Comparison of ENCODE assay signal across 15 cellular contexts in the genomic region with DNA sequence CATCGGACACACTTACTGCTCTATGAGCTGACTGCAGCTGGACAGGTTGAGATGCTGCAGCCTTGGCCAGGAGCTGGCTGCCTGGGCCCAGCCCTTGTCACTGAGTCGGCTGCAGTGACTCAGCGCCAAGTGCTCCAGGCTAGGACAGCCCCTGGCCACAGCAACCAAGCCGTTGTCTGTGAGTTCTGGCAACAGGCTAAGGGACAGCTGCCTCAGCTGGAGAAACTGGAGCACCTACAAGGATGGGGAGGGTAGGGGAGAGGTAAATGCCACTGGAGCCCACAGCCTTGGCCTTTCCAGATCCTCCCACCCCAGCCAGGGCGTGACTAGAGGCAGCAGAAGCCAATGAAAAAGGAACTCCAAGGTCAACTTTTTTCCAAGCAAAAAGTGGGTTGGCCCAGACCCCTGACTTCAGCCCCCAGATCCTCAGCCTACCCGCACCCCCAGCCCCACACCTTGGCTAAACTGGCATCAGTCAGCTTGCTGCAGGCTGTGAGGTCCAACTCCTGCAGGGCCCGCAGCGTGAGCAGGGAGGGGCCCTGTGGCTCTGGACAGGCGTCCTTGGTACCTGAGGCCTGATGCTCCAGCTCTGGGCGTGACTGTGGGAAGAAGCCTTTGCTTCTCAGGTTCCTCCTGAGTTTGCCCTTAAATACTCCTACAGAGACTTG. TPM values are rescaled to one million over a fixed set of nuclear protein-coding genes. Genes with fewer than 3 reads are reported as not detected.
DNase-seq lines count a peak whose midpoint lies in the region; ATAC-seq and TF ChIP-seq lines count a peak whose summit lies in the region.
"Had no signal": no experiment of that assay in that cellular context is flagged by ENCODE, and none has a peak within 500 bp of the region (broad histone marks: within the 10 kb centered on the region; RNA-seq: fewer than 3 reads in every experiment).

No MANE protein-coding gene starts in this region.

- 66% methylated on average over 6 of the region's 10 CpGs for WGBS in mammary epithelial cell (ENCODE audit: low coverage, missing lambda C conversion rate)
- no CpG with 5 or more reads among the region's 10 CpGs for WGBS in neuronal stem cell (ENCODE audit: extremely low coverage in 2 of 2, insufficient read length in 2 of 2, insufficient replicate concordance in 1 of 2), 2 donors
- WGBS in lower leg skin, 2 donors: 63 to 77% methylated on average over 8 to 10 of the region's 10 CpGs

- H3K27ac ChIP-seq in mammary epithelial cell (ENCODE audit: insufficient read depth, low read depth, low read length) (no peak overlapping the region), neuronal stem cell (replicated peaks; ENCODE audit: low read length) (no peak overlapping the region)
- H3K27ac ChIP-seq: ascending aorta had no signal

- H3K79me2 ChIP-seq in mammary epithelial cell (ENCODE audit: insufficient read depth, low read length): no peaks in the 10 kb centered on the region

- H3K9me3 ChIP-seq in mammary epithelial cell (replicated peaks; ENCODE audit: insufficient read depth, low read length): no peaks in the 10 kb centered on the region
- no peaks in the 10 kb centered on the region for H3K9me3 ChIP-seq in neuronal stem cell (replicated peaks in 1 of 2; ENCODE audit: control insufficient read depth in 2 of 2, insufficient read depth in 1 of 2, low read depth in 1 of 2, low read length in 2 of 2)
- H3K9me3 ChIP-seq: ascending aorta had no signal

- H3K27me3 Mint-ChIP-seq in mesothelial cell of epicardium (ENCODE audit: low read depth): no peaks in the 10 kb centered on the region
- H3K27me3 Mint-ChIP-seq: effector memory CD8-positive, alpha-beta T cell had no signal

- no peak overlapping the region for H3K27ac Mint-ChIP-seq in mesothelial cell of epicardium

- no peak overlapping the region for H3K9ac ChIP-seq in mammary epithelial cell (ENCODE audit: insufficient read depth, low read length)
- peak overlapping the region; percentile 84 for H3K9ac ChIP-seq in neuronal stem cell (ENCODE audit: low read depth, low read length, poor library complexity)

- no peaks in the 10 kb centered on the region for H3K9me3 Mint-ChIP-seq in mesothelial cell of epicardium
- H3K9me3 Mint-ChIP-seq: effector memory CD8-positive, alpha-beta T cell had no signal

- peak overlapping the region; percentile 93 for H3K23ac ChIP-seq in neuronal stem cell (ENCODE audit: low read depth, low read length, poor library complexity)

- H3K4me1 Mint-ChIP-seq in mesothelial cell of epicardium: no peaks in the 10 kb centered on the region

- in situ Hi-C loops in mammary epithelial cell (cut with MboI; ENCODE audit: low sequenced_read_pairs in 2 of 2): no loop called here

- H3K4ac ChIP-seq in neuronal stem cell (ENCODE audit: low read length): peak overlapping the region; percentile 93

- peak overlapping the region; percentile 54 for H2BK15ac ChIP-seq in neuronal stem cell (ENCODE audit: low read length)

- H3K4me2 ChIP-seq in mammary epithelial cell (ENCODE audit: insufficient read depth, low read depth, low read length): peak overlapping the region; percentile 59
- H3K4me2 ChIP-seq in neuronal stem cell (ENCODE audit: insufficient read depth, low read length, poor library complexity, severe bottlenecking): no peak overlapping the region

- H3K4me3 Mint-ChIP-seq in mesothelial cell of epicardium: no peak overlapping the region
- H3K4me3 Mint-ChIP-seq: effector memory CD8-positive, alpha-beta T cell had no signal

- H4K8ac ChIP-seq in neuronal stem cell (ENCODE audit: low read depth, low read length): no peak overlapping the region

- no peaks in the 10 kb centered on the region for H3K36me3 Mint-ChIP-seq in mesothelial cell of epicardium

- H3K79me1 ChIP-seq in neuronal stem cell (ENCODE audit: low read depth, low read length): no peaks in the 10 kb centered on the region

- peak overlapping the region; percentile 47 for H2BK120ac ChIP-seq in neuronal stem cell (ENCODE audit: low read depth, low read length)

- peak; percentile 84 for DNase-seq in ELR (ENCODE audit: low read depth)
- peak; percentile 64 for DNase-seq in NCI-H2196 (lab: John Stamatoyannopoulos, UW; ENCODE audit: unreplicated experiment)
- DNase-seq in mammary epithelial cell: peak; percentile 74
- no peak for DNase-seq in neuronal stem cell (ENCODE audit: low spot score)
- no peak for DNase-seq in lower leg skin (ENCODE audit: low spot score in 2 of 2)
- DNase-seq in mesothelial cell of epicardium (ENCODE audit: low spot score in 2 of 2, unreplicated experiment in 2 of 2): no peak
- no peak for DNase-seq in activated effector memory CD4-positive, alpha-beta T cell treated with anti-CD3 and anti-CD28 coated beads, Interleukin-2, amount 50 U/mL, for 16 hours
- DNase-seq: activated CD4-positive, CD25-positive, alpha-beta regulatory T cell; activated T-cell treated with anti-CD3 and anti-CD28 coated beads, Interleukin-2, amount 50 U/mL, for 1 hour; effector memory CD8-positive, alpha-beta T cell; hippocampal formation; retina; SIG-M5 had no signal

- no peak for TF ChIP-seq POLR2A in lower leg skin (IDR thresholded peaks at IDR 0.05)

- no peak overlapping the region for H3K4me3 ChIP-seq in mammary epithelial cell (replicated peaks in 1 of 3; ENCODE audit: insufficient read depth in 1 of 3, low read depth in 2 of 3, low read length in 3 of 3)
- H3K4me3 ChIP-seq in neuronal stem cell (ENCODE audit: low read length in 2 of 2): peak overlapping the region in 1 of 2 donors; percentile 5
- H3K4me3 ChIP-seq in lower leg skin (ENCODE audit: low read depth, poor library complexity, severe bottlenecking): no peak overlapping the region
- H3K4me3 ChIP-seq: ascending aorta had no signal

- peak overlapping the region; percentile 90 for H2BK12ac ChIP-seq in neuronal stem cell (ENCODE audit: low read length)

- peak overlapping the region; percentile 79 for H4K91ac ChIP-seq in neuronal stem cell (ENCODE audit: low read depth, low read length, poor library complexity)

- H2AFZ ChIP-seq in mammary epithelial cell (ENCODE audit: low read depth, low read length): no peak overlapping the region
- H2AFZ ChIP-seq in neuronal stem cell (ENCODE audit: low read length): no peak overlapping the region

- H4K20me1 ChIP-seq in mammary epithelial cell (ENCODE audit: insufficient read depth, low read length): no peaks in the 10 kb centered on the region

- dilution Hi-C loops in mammary epithelial cell (cut with HindIII; ENCODE audit: low sequenced_read_pairs): no loop called here

- CTCF ChIA-PET in mammary epithelial cell (lab: Charles Lee; ENCODE audit: low non-redundant PET): interaction anchor here (0.6 kb wide), 1 partner anchor 10 kb away, joined by 3 read pairs; no protein-coding TSS in a partner anchor

- H2AK5ac ChIP-seq in neuronal stem cell (ENCODE audit: low read depth, low read length): peak overlapping the region; percentile 33

- H3K14ac ChIP-seq in neuronal stem cell (ENCODE audit: low read length): peak overlapping the region; percentile 64

- no peak for TF ChIP-seq CTCF in mammary epithelial cell (conservative IDR thresholded peaks at IDR 0.05 in 1 of 2, IDR thresholded peaks at IDR 0.05 in 1 of 2; ENCODE audit: extremely low read depth in 1 of 2, insufficient read depth in 1 of 2, low read depth in 1 of 2, low read length in 2 of 2)
- no peak for TF ChIP-seq CTCF in lower leg skin (IDR thresholded peaks at IDR 0.05)
- no peak for TF ChIP-seq CTCF in mesothelial cell of epicardium (IDR thresholded peaks at IDR 0.05; ENCODE audit: unreplicated experiment)

- H3K36me3 ChIP-seq in mammary epithelial cell (ENCODE audit: insufficient read depth, low read length) (no peaks in the 10 kb centered on the region), neuronal stem cell (replicated peaks in 1 of 2; ENCODE audit: control insufficient read depth in 2 of 2, insufficient read depth in 2 of 2, low read length in 2 of 2) (peaks cover 8 to 24% of the 10 kb centered on the region in 2 donors)

- H2BK5ac ChIP-seq in neuronal stem cell (ENCODE audit: low read length): peak overlapping the region; percentile 91

- no peaks in the 10 kb centered on the region for H3K27me3 ChIP-seq in mammary epithelial cell (ENCODE audit: insufficient read depth, low read length)
- H3K27me3 ChIP-seq in neuronal stem cell (ENCODE audit: control insufficient read depth in 3 of 3, insufficient read depth in 3 of 3, low read depth in 1 of 3, low read length in 3 of 3): no peaks in the 10 kb centered on the region
- H3K27me3 ChIP-seq: ascending aorta had no signal

- ATAC-seq in GM19452 (IDR thresholded peaks at IDR 0.05; ENCODE audit: unreplicated experiment): no peak
- ATAC-seq: effector memory CD8-positive, alpha-beta T cell had no signal

- peak overlapping the region; percentile 87 for H3K18ac ChIP-seq in neuronal stem cell (ENCODE audit: low read length)

- intact Hi-C loops in mammary epithelial cell (cut with micrococcal nuclease): no loop called here
- intact Hi-C loops in lower leg skin (cut with DNase I; ENCODE audit: low total_unique reads): no loop called here

- H3K4me1 ChIP-seq in mammary epithelial cell (ENCODE audit: insufficient read depth, low read length): peaks cover 44% of the 10 kb centered on the region
- peaks cover 8 to 21% of the 10 kb centered on the region in 2 donors for H3K4me1 ChIP-seq in neuronal stem cell (ENCODE audit: control insufficient read depth in 2 of 2, insufficient read depth in 1 of 2, low read depth in 1 of 2, low read length in 2 of 2)
- H3K4me1 ChIP-seq: ascending aorta had no signal

- no TSS peak for BruUV-seq in mammary epithelial cell (replicated peaks; lab: Mats Ljungman, UMichigan)

RNA-seq across cellular contexts. Expression of a gene that starts 9.1 kb away (rescaled TPM):
- total RNA-seq in mammary epithelial cell (10 to 100 TPM; 25.8 to 29.0 TPM), lower leg skin (10 to 100 TPM; 37.2 to 62.2 (median 51.6) TPM), mesothelial cell of epicardium (9.3 to 10.0 TPM (median 9.7 TPM) in 3 replicates)
- 37.4 TPM for polyA plus RNA-seq in mammary epithelial cell
- polyA minus RNA-seq in mammary epithelial cell: 21.3 TPM
- polyA plus RNA-seq in neuronal stem cell (2013, experiment 1 of 2): 0.79 TPM
- polyA plus RNA-seq in neuronal stem cell (2013, experiment 2 of 2): 0.65 TPM
- total RNA-seq: ascending aorta had no signal

RNA-seq across cellular contexts. Expression of a gene that starts 16.0 kb away (rescaled TPM):
- 10 to 100 TPM; 48.8 to 64.4 TPM for total RNA-seq in mammary epithelial cell
- polyA plus RNA-seq in mammary epithelial cell: 88.7 TPM
- polyA minus RNA-seq in mammary epithelial cell: 115 TPM
- 43.7 TPM for polyA plus RNA-seq in neuronal stem cell (2013, experiment 1 of 2)
- 41.6 TPM for polyA plus RNA-seq in neuronal stem cell (2013, experiment 2 of 2)
- total RNA-seq in lower leg skin: 10 to 100 TPM; 56.8 to 74.8 (median 68.1) TPM
- total RNA-seq in mesothelial cell of epicardium: 78.3 to 80.2 TPM (median 79.5 TPM) in 3 replicates

RNA-seq across cellular contexts. Expression of a gene that starts 18.1 kb away (rescaled TPM):
- total RNA-seq in mammary epithelial cell (not detected), lower leg skin (1 to 10 TPM in 3 of 4 donors, under 1 TPM in 1; 0.95 to 3.8 (median 1.7) TPM), mesothelial cell of epicardium (0.23 to 0.40 TPM in 2 of 3 replicates, not detected in the other)
- 0.03 TPM for polyA plus RNA-seq in mammary epithelial cell
- not detected for polyA minus RNA-seq in mammary epithelial cell
- polyA plus RNA-seq in neuronal stem cell (2013, experiment 1 of 2): not detected
- polyA plus RNA-seq in neuronal stem cell (2013, experiment 2 of 2): 0.03 TPM

RNA-seq across cellular contexts. Expression of a gene that starts 18.9 kb away (rescaled TPM):
- total RNA-seq in mammary epithelial cell (10 to 100 TPM; 24.5 to 43.1 TPM), lower leg skin (10 to 100 TPM; 20.8 to 40.3 (median 31.0) TPM), mesothelial cell of epicardium (35.8 to 38.4 TPM (median 36.3 TPM) in 3 replicates)
- 62.9 TPM for polyA plus RNA-seq in mammary epithelial cell
- polyA minus RNA-seq in mammary epithelial cell: 54.5 TPM
- polyA plus RNA-seq in neuronal stem cell (2013, experiment 1 of 2): 22.6 TPM
- 21.1 TPM for polyA plus RNA-seq in neuronal stem cell (2013, experiment 2 of 2)

RNA-seq across cellular contexts. Expression of a gene that starts 24.2 kb away (rescaled TPM):
- 10 to 100 TPM in 1 of 2 donors, 1 to 10 TPM in 1; 8.0 to 24.9 TPM for total RNA-seq in mammary epithelial cell
- 12.1 TPM for polyA plus RNA-seq in mammary epithelial cell
- polyA minus RNA-seq in mammary epithelial cell: 3.9 TPM
- 20.9 TPM for polyA plus RNA-seq in neuronal stem cell (2013, experiment 1 of 2)
- polyA plus RNA-seq in neuronal stem cell (2013, experiment 2 of 2): 17.1 TPM
- 1 to 10 TPM; 5.1 to 8.9 (median 7.3) TPM for total RNA-seq in lower leg skin
- total RNA-seq in mesothelial cell of epicardium: 121 to 131 TPM (median 129 TPM) in 3 replicates

Comparison
In these comparisons a context has a peak if more than half of its experiments do, and no peak if none do; other contexts are left out.
1. DNase-seq: peak in ELR (single experiment), NCI-H2196 (single experiment) and mammary epithelial cell (single experiment); none in neuronal stem cell (single experiment), lower leg skin (0 of 2), mesothelial cell of epicardium (0 of 2) and activated effector memory CD4-positive, alpha-beta T cell treated with anti-CD3 and anti-CD28 coated beads, Interleukin-2, amount 50 U/mL, for 16 hours (single experiment).